In the genomic region with DNA sequence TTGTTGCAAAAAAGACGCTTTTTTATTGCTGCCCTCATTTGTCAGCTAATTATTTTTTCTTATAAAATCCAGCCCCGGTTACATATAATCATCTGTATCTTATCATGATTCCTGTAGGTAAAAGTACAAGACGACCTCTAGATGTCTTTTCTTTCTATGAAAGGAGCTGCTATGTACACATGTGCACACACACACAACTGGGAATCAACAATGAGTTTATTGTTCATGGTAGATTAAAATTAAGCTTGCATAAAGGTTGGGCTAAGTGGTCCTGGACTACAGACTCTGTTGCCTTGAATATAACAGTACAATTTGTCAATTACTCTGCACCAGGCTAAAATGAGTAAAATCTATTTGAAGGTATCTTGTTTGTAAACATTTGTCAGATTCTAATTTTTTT, we compare ENCODE assay signal across 20 cellular contexts.
"Had no signal": no experiment of that assay in that cellular context is flagged by ENCODE, and none has a peak within 500 bp of the region (broad histone marks: within the 10 kb centered on the region; RNA-seq: fewer than 3 reads in every experiment).

No MANE protein-coding gene starts in this region.

- H3K36me3 ChIP-seq: transverse colon, vagina had no signal

- DNase-seq: activated CD4-positive, alpha-beta T cell treated with anti-CD3 and anti-CD28 coated beads for 36 hours; activated CD4-positive, alpha-beta T cell treated with anti-CD3 and anti-CD28 coated beads, Interleukin-2, amount 50 U/mL, for 48 hours; activated naive CD8-positive, alpha-beta T cell treated with anti-CD3 and anti-CD28 coated beads, Interleukin-2, amount 10 ng/mL, durations not matched to agents 7 days and 5 days; body of pancreas; cortex of kidney; effector CD4-positive, alpha-beta T cell; heart left ventricle; immature natural killer cell; kidney glomerular epithelial cell; naive thymus-derived CD8-positive, alpha-beta T cell; stimulated activated CD4-positive, alpha-beta T cell treated with anti-CD3 and anti-CD28 coated beads, Interleukin-12 subunit alpha, Interleukin-12 subunit beta, amount 100 ng/mL, for 4 hours; stimulated activated CD4-positive, alpha-beta T cell treated with anti-CD3 and anti-CD28 coated beads, Interleukin-1b, Interleukin-23, amount 100 ng/mL, for 48 hours; stimulated activated CD8-positive, alpha-beta memory T cell treated with anti-CD3 and anti-CD28 coated beads, Interleukin-4, amount 100 ng/mL, for 48 hours; stimulated activated naive CD4-positive, alpha-beta T cell; transverse colon had no signal

- H3K4me3 ChIP-seq: body of pancreas, gastroesophageal sphincter, heart left ventricle, transverse colon, vagina had no signal

- FAIRE-seq: TTC549 had no signal

- H3K9me3 ChIP-seq: body of pancreas, gastroesophageal sphincter, heart left ventricle, neutrophil, transverse colon, vagina had no signal

- H3K27ac ChIP-seq: body of pancreas, gastroesophageal sphincter, neutrophil, transverse colon had no signal

- H3K4me1 ChIP-seq: body of pancreas, heart left ventricle had no signal

- ATAC-seq: activated CD4-positive, alpha-beta T cell treated with anti-CD3 and anti-CD28 coated beads for 36 hours; body of pancreas; esophagus mucosa; gastroesophageal sphincter; heart left ventricle; naive thymus-derived CD8-positive, alpha-beta T cell had no signal

- H3K27me3 ChIP-seq: body of pancreas, gastroesophageal sphincter, heart left ventricle, neutrophil, transverse colon, vagina had no signal
